In genomic region chr4:150321113-150321512, GRCh38 we compare ENCODE assay signal across 25 cellular contexts.
"Had no signal": no experiment of that assay in that cellular context is flagged by ENCODE, and none has a peak within 500 bp of the region (broad histone marks: within the 10 kb centered on the region; RNA-seq: fewer than 3 reads in every experiment).

No MANE protein-coding gene starts in this region.

- H3K4me1 ChIP-seq: adrenal gland, gastroesophageal sphincter, heart left ventricle, lower lobe of right lung, stomach, suprapubic skin, tibial nerve had no signal

- H3K4me3 Mint-ChIP-seq: activated naive CD8-positive, alpha-beta T cell; activated T-cell treated with anti-CD3 and anti-CD28 coated beads, Interleukin-2, amount 50 U/mL, for 24 hours; activated T-helper 17 cell treated with anti-CD3 and anti-CD28 coated beads, Interleukin-2, amount 50 U/mL, for 72 hours; naive B cell; stimulated activated memory B cell treated with anti-CD40 and anti-IgM and Interleukin-4, amounts not matched to agents 10 μg/mL and 1 μg/mL and 100 μg/mL, for 72 hours; T-helper 2 cell treated with Interferon-gamma antibody and Interleukin-4, amounts not matched to agents 5 μg/mL and 100 μg/mL, for 36 hours had no signal

- H3K36me3 ChIP-seq: adrenal gland, lower lobe of right lung had no signal

- H3K27me3 ChIP-seq: adrenal gland, gastroesophageal sphincter, heart left ventricle, stomach, suprapubic skin, tibial nerve had no signal

- H3K4me3 ChIP-seq: adrenal gland, gastroesophageal sphincter, heart left ventricle, lower lobe of right lung, smooth muscle cell, stomach, suprapubic skin, tibial nerve had no signal

- DNase-seq: activated CD8-positive, alpha-beta memory T cell treated with anti-CD3 and anti-CD28 coated beads for 24 hours; activated CD8-positive, alpha-beta memory T cell treated with anti-CD3 and anti-CD28 coated beads, Interleukin-2, amount 50 U/mL, for 4 hours; activated T-cell treated with anti-CD3 and anti-CD28 coated beads, Interleukin-2, amount 50 U/mL, for 24 hours; adrenal gland; central memory CD4-positive, alpha-beta T cell; effector memory CD4-positive, alpha-beta T cell; heart left ventricle; lower lobe of right lung; naive B cell; occipital lobe; stimulated activated CD4-positive, alpha-beta T cell treated with anti-CD3 and anti-CD28 coated beads, Interleukin-15, amount 100 ng/mL, for 24 hours; stomach had no signal

- H3K27ac ChIP-seq: adrenal gland, gastroesophageal sphincter, heart left ventricle, lower lobe of right lung, stomach, suprapubic skin, tibial nerve had no signal

- H3K4me2 ChIP-seq: smooth muscle cell had no signal

- H3K27me3 Mint-ChIP-seq: activated naive CD8-positive, alpha-beta T cell; activated T-cell treated with anti-CD3 and anti-CD28 coated beads, Interleukin-2, amount 50 U/mL, for 24 hours; activated T-helper 17 cell treated with anti-CD3 and anti-CD28 coated beads, Interleukin-2, amount 50 U/mL, for 72 hours; naive B cell; stimulated activated memory B cell treated with anti-CD40 and anti-IgM and Interleukin-4, amounts not matched to agents 10 μg/mL and 1 μg/mL and 100 μg/mL, for 72 hours had no signal

- H3K4me1 Mint-ChIP-seq: stimulated activated memory B cell treated with anti-CD40 and anti-IgM and Interleukin-4, amounts not matched to agents 10 μg/mL and 1 μg/mL and 100 μg/mL, for 72 hours had no signal

- H3K9me3 Mint-ChIP-seq: activated T-cell treated with anti-CD3 and anti-CD28 coated beads, Interleukin-2, amount 50 U/mL, for 24 hours; activated T-helper 17 cell treated with anti-CD3 and anti-CD28 coated beads, Interleukin-2, amount 50 U/mL, for 72 hours; naive B cell; stimulated activated memory B cell treated with anti-CD40 and anti-IgM and Interleukin-4, amounts not matched to agents 10 μg/mL and 1 μg/mL and 100 μg/mL, for 72 hours; T-helper 2 cell treated with Interferon-gamma antibody and Interleukin-4, amounts not matched to agents 5 μg/mL and 100 μg/mL, for 36 hours had no signal

- ATAC-seq: activated T-helper 17 cell treated with anti-CD3 and anti-CD28 coated beads, Interleukin-2, amount 50 U/mL, for 72 hours; gastroesophageal sphincter; heart left ventricle; left lobe of liver; lower lobe of right lung; sciatic nerve; stimulated activated memory B cell treated with anti-CD40 and anti-IgM and Interleukin-4, amounts not matched to agents 10 μg/mL and 1 μg/mL and 100 μg/mL, for 72 hours had no signal

- H3K9me3 ChIP-seq: adrenal gland, gastroesophageal sphincter, heart left ventricle, lower lobe of right lung, stomach, suprapubic skin, tibial nerve had no signal

- FAIRE-seq: astrocyte, keratinocyte, TTC549 had no signal

- H3K27ac Mint-ChIP-seq: activated naive CD8-positive, alpha-beta T cell; activated T-cell treated with anti-CD3 and anti-CD28 coated beads, Interleukin-2, amount 50 U/mL, for 24 hours; activated T-helper 17 cell treated with anti-CD3 and anti-CD28 coated beads, Interleukin-2, amount 50 U/mL, for 72 hours; naive B cell; stimulated activated memory B cell treated with anti-CD40 and anti-IgM and Interleukin-4, amounts not matched to agents 10 μg/mL and 1 μg/mL and 100 μg/mL, for 72 hours; T-helper 2 cell treated with Interferon-gamma antibody and Interleukin-4, amounts not matched to agents 5 μg/mL and 100 μg/mL, for 36 hours had no signal
